ENCODE assay signal across 9 cellular contexts in the genomic region with DNA sequence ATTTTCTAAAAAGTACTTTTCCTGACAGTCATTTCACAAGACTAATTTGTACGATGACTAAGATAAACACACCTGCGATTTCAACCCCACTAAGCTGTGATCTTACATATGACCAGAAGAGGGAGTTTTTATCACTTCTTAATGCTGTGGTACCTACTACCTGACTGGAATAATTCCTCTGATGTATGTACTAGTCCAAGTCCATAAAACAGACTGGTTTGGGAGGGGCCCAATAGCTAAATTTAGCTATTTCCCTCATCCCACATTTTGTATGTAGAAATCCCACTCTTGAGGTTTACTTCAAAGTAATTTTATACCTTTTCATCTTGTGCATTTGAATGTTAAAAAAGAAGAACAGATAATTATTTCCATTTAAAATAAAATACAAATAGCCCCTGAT. TPM values are rescaled to one million over a fixed set of nuclear protein-coding genes. Genes with fewer than 3 reads are reported as not detected.
DNase-seq lines count a peak whose midpoint lies in the region; ATAC-seq and TF ChIP-seq lines count a peak whose summit lies in the region.
"Had no signal": no experiment of that assay in that cellular context is flagged by ENCODE, and none has a peak within 500 bp of the region (broad histone marks: within the 10 kb centered on the region; RNA-seq: fewer than 3 reads in every experiment).

No MANE protein-coding gene starts in this region.

- no peaks in the 10 kb centered on the region for H4K20me1 ChIP-seq in hepatocyte (ENCODE audit: insufficient read depth, poor library complexity, severe bottlenecking)

- peak; percentile 76 to 78 for ATAC-seq in activated T-cell treated with anti-CD3 and anti-CD28 coated beads, Interleukin-2, amount 50 U/mL, for 4 hours

- H3K4me3 Mint-ChIP-seq in activated T-cell treated with anti-CD3 and anti-CD28 coated beads, Interleukin-2, amount 50 U/mL, for 4 hours: no peak overlapping the region

- TF ChIP-seq POLR2A in suprapubic skin (IDR thresholded peaks at IDR 0.05): no peak

- H3K27me3 ChIP-seq in WERI-Rb-1 (ENCODE audit: insufficient read depth, low read depth, severe bottlenecking) (no peaks in the 10 kb centered on the region), hepatocyte (no peaks in the 10 kb centered on the region), suprapubic skin (no peaks in the 10 kb centered on the region)

- no peaks in the 10 kb centered on the region for H3K9me2 ChIP-seq in hepatocyte (replicated peaks; ENCODE audit: insufficient read depth)

- peaks cover 56% of the 10 kb centered on the region for H3K4me1 Mint-ChIP-seq in activated T-cell treated with anti-CD3 and anti-CD28 coated beads, Interleukin-2, amount 50 U/mL, for 4 hours (ENCODE audit: low read depth)

- H3K9me3 ChIP-seq in WERI-Rb-1 (ENCODE audit: severe bottlenecking) (no peaks in the 10 kb centered on the region), hepatocyte (ENCODE audit: low read depth) (no peaks in the 10 kb centered on the region), suprapubic skin (no peaks in the 10 kb centered on the region)

- DNase-seq in activated T-cell treated with anti-CD3 and anti-CD28 coated beads, Interleukin-2, amount 50 U/mL, for 4 hours: no peak
- no peak for DNase-seq in activated T-cell treated with anti-CD3 and anti-CD28 coated beads for 4 hours
- peak; percentile 26 for DNase-seq in H4 (ENCODE audit: low spot score)
- DNase-seq in LHCN-M2 (ENCODE audit: low read depth): peak; percentile 41
- no peak for DNase-seq in WERI-Rb-1
- peak; percentile 60 for DNase-seq in hepatocyte (ENCODE audit: low spot score)
- DNase-seq in suprapubic skin (ENCODE audit: low spot score in 2 of 2): no peak
- DNase-seq in effector CD8-positive, alpha-beta T cell (lab: John Stamatoyannopoulos, UW): no peak

- no peaks in the 10 kb centered on the region for H3K36me3 Mint-ChIP-seq in activated T-cell treated with anti-CD3 and anti-CD28 coated beads, Interleukin-2, amount 50 U/mL, for 4 hours (ENCODE audit: insufficient read depth)

- H3K4me1 ChIP-seq in hepatocyte (ENCODE audit: insufficient read depth): peaks cover 17% of the 10 kb centered on the region
- peaks cover 40% of the 10 kb centered on the region for H3K4me1 ChIP-seq in suprapubic skin

- H3K27ac ChIP-seq in WERI-Rb-1: no peak overlapping the region
- H3K27ac ChIP-seq in hepatocyte: no peak overlapping the region
- H3K27ac ChIP-seq in suprapubic skin: no peak overlapping the region

- no peak overlapping the region for H3K4me3 ChIP-seq in WERI-Rb-1 (ENCODE audit: low read depth, low read length)
- H3K4me3 ChIP-seq in hepatocyte: no peak overlapping the region
- no peak overlapping the region for H3K4me3 ChIP-seq in suprapubic skin

- no peak for TF ChIP-seq EP300 in suprapubic skin (IDR thresholded peaks at IDR 0.05)

- TF ChIP-seq CTCF in WERI-Rb-1 (IDR thresholded peaks at IDR 0.05; ENCODE audit: low read depth, low read length) (peak; percentile 41; the same call in 1 of the 2 replicates), hepatocyte (IDR thresholded peaks at IDR 0.05; ENCODE audit: poor library complexity) (peak; percentile 58), suprapubic skin (IDR thresholded peaks at IDR 0.05) (peak; percentile 56 to 62)

- H3K9me3 Mint-ChIP-seq in activated T-cell treated with anti-CD3 and anti-CD28 coated beads, Interleukin-2, amount 50 U/mL, for 4 hours: no peaks in the 10 kb centered on the region

- H3K79me2 ChIP-seq in hepatocyte: peaks cover 34% of the 10 kb centered on the region

- 40% methylated on average over 2 of the region's 2 CpGs for whole genome bisulfite sequencing in hepatocyte (ENCODE audit: low lambda C conversion rate, missing lambda C conversion rate)
- 22% methylated on average over 2 of the region's 2 CpGs for WGBS in suprapubic skin

- H3K27me3 Mint-ChIP-seq in activated T-cell treated with anti-CD3 and anti-CD28 coated beads, Interleukin-2, amount 50 U/mL, for 4 hours (ENCODE audit: low read depth): no peaks in the 10 kb centered on the region

- no peak overlapping the region for H3K4me2 ChIP-seq in hepatocyte

- H3K36me3 ChIP-seq in WERI-Rb-1: no peaks in the 10 kb centered on the region
- H3K36me3 ChIP-seq in hepatocyte (replicated peaks; ENCODE audit: insufficient read depth, low read depth): no peaks in the 10 kb centered on the region
- H3K36me3 ChIP-seq in suprapubic skin: no peaks in the 10 kb centered on the region

- H2AFZ ChIP-seq in hepatocyte: no peak overlapping the region

RNA-seq across cellular contexts. Expression of a gene that starts 49.7 kb away (rescaled TPM):
- not detected for total RNA-seq in activated T-cell treated with anti-CD3 and anti-CD28 coated beads, Interleukin-2, amount 50 U/mL, for 4 hours
- total RNA-seq in H4 (2014; rRNA removed; shearing (Covaris generic)): not detected in 2 replicates
- total RNA-seq in LHCN-M2 (2014; rRNA removed) (not detected in 2 replicates), hepatocyte (not detected in 2 replicates), suprapubic skin (not detected)
- polyA plus RNA-seq in LHCN-M2 (2012): 0.55 TPM
- polyA plus RNA-seq in hepatocyte: 1.1 TPM in 1 of 2 replicates, not detected in the other
- polyA plus RNA-seq: esophagus had no signal

Comparison
In these comparisons a context has a peak if more than half of its experiments do, and no peak if none do; other contexts are left out.
1. DNase-seq: peak in H4 (single experiment), LHCN-M2 (single experiment) and hepatocyte (single experiment); none in activated T-cell treated with anti-CD3 and anti-CD28 coated beads, Interleukin-2, amount 50 U/mL, for 4 hours (single experiment), activated T-cell treated with anti-CD3 and anti-CD28 coated beads for 4 hours (single experiment), WERI-Rb-1 (single experiment), suprapubic skin (0 of 2) and effector CD8-positive, alpha-beta T cell (single experiment).
2. Peak in every context shown above with its lines, with median percentiles within 50 percentile points of each other: CTCF ChIP-seq.